In the genomic region with DNA sequence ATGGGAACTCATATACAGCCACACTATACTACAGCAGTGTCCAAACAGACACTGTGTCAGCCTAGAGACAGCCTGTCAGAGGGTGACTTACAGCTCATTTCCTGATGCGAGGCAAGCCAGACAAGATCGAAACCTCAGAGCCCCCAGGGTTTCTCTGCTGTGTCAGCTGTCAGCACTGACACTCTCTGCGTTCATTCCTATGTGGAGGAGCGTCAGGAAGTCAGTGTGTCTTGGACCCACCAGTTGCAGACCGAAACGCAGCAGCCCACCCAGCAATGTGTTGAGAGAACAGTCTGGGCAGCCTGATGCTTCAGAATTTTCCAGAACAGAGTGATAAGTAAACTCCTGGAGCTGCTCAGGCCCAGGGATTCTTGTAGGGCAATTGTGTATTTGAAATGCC, we compare ENCODE assay signal across 1 cellular context.
TF ChIP-seq lines count a peak whose summit lies in the region.

No MANE protein-coding gene starts in this region.

TF ChIP-seq in HEK293T, 16 proteins besides CTCF, POLR2A, EP300 and RAD21 (continued from another document):
- TF ChIP-seq, protein P1, sequence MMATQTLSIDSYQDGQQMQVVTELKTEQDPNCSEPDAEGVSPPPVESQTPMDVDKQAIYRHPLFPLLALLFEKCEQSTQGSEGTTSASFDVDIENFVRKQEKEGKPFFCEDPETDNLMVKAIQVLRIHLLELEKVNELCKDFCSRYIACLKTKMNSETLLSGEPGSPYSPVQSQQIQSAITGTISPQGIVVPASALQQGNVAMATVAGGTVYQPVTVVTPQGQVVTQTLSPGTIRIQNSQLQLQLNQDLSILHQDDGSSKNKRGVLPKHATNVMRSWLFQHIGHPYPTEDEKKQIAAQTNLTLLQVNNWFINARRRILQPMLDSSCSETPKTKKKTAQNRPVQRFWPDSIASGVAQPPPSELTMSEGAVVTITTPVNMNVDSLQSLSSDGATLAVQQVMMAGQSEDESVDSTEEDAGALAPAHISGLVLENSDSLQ (IDR thresholded peaks at IDR 0.05), result peak; percentile 33; the same call in 1 of the 2 replicates
